ENCODE assay signal across 8 cellular contexts in the genomic region with DNA sequence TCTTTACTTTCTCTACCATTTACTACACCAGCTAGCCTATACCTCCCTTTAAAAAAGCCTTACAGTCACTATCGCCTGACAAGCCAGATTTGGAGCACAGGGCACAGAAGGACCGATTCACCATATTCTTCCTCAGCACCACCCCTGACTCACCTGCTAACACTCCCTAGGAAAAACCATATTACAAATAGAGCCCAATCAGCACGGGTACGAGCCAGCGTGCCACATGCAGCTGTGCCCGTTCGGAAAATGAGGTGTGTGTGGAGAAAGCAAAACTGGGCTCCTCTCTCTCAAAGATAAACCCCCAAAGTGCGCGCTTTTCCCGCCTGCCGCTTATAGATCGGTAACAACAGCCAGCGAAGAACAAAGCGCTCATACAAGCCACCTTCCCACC. TPM values are rescaled to one million over a fixed set of nuclear protein-coding genes. Genes with fewer than 3 reads are reported as not detected.
DNase-seq lines count a peak whose midpoint lies in the region; ATAC-seq, FAIRE-seq and TF ChIP-seq lines count a peak whose summit lies in the region.

No MANE protein-coding gene starts in this region.

- no peak for TF ChIP-seq POLR2A in GM12891 (IDR thresholded peaks at IDR 0.05; ENCODE audit: low read depth, low read length)

- H3K27ac ChIP-seq in OCI-LY7 (ENCODE audit: low read depth, low read length, poor library complexity, severe bottlenecking): peak overlapping the region; percentile 87

- peaks cover 18% of the 10 kb centered on the region for H3K36me3 Mint-ChIP-seq in natural killer cell

- DNase-seq in GM12891 (ENCODE audit: insufficient read length, low spot score): no peak
- peak; percentile 22 for DNase-seq in OCI-LY7 (ENCODE audit: low spot score)
- peak; percentile 2 for DNase-seq in effector CD4-positive, alpha-beta T cell
- DNase-seq in natural killer cell: no peak
- DNase-seq in NK-92 (lab: John Stamatoyannopoulos, UW; ENCODE audit: unreplicated experiment): no peak
- no peak for DNase-seq in NCI-H526 treated with DMSO at 0.1 percent for 48 hours (lab: John Stamatoyannopoulos, UW)
- no peak for DNase-seq in frontal cortex (ENCODE audit: low spot score in 2 of 2)

- intact Hi-C loops in OCI-LY7 (cut with micrococcal nuclease; ENCODE audit: unreplicated experiment) (loop anchor here (2.0 kb wide), 1 partner anchor 19 kb away; no protein-coding TSS in a partner anchor), natural killer cell (cut with micrococcal nuclease) (no loop called here)

- ATAC-seq in natural killer cell (no peak), HG02840 (IDR thresholded peaks at IDR 0.05; ENCODE audit: low FRiP score, unreplicated experiment) (no peak)

- H3K4me2 ChIP-seq in OCI-LY7 (ENCODE audit: low read length): peak overlapping the region; percentile 87

- H3K4me3 ChIP-seq in OCI-LY7 (ENCODE audit: low read depth, low read length, poor library complexity, severe bottlenecking): peak overlapping the region; percentile 93

- H3K4me1 Mint-ChIP-seq in natural killer cell: peaks cover 41 to 69% of the 10 kb centered on the region in 2 donors

- BruUV-seq in OCI-LY7 (replicated peaks; lab: Mats Ljungman, UMichigan): no TSS peak

- H3K4me3 Mint-ChIP-seq in natural killer cell: peak overlapping the region; percentile 87

- peak overlapping the region; percentile 94 to 98 for H3K27ac Mint-ChIP-seq in natural killer cell

- no peaks in the 10 kb centered on the region for H3K27me3 Mint-ChIP-seq in natural killer cell (ENCODE audit: low read depth in 2 of 2)

- peaks cover 50% of the 10 kb centered on the region for H4K20me1 ChIP-seq in OCI-LY7 (ENCODE audit: insufficient read depth, low read length)

- no peaks in the 10 kb centered on the region for H3K9me3 Mint-ChIP-seq in natural killer cell

- FAIRE-seq in GM12891 (lab: Jason Lieb, UNC): peak; percentile 28
- FAIRE-seq in frontal cortex (lab: Jason Lieb, UNC): no peak

- no peaks in the 10 kb centered on the region for H3K9me2 ChIP-seq in OCI-LY7 (ENCODE audit: insufficient read depth, low read length)

- peaks cover 63% of the 10 kb centered on the region for H3K36me3 ChIP-seq in OCI-LY7 (ENCODE audit: insufficient read depth, low read length)

- TF ChIP-seq CTCF in OCI-LY7 (conservative IDR thresholded peaks at IDR 0.05; ENCODE audit: low read length) (no peak), natural killer cell (IDR thresholded peaks at IDR 0.05) (no peak)

- CTCF ChIA-PET in OCI-LY7 (lab: Charles Lee; ENCODE audit: unreplicated experiment): no interaction called here

- no peak overlapping the region for H2AFZ ChIP-seq in OCI-LY7 (ENCODE audit: low read length)

- peaks cover 66% of the 10 kb centered on the region for H3K79me2 ChIP-seq in OCI-LY7 (ENCODE audit: insufficient read depth, low read depth, low read length)

- POLR2A ChIA-PET in OCI-LY7 (lab: Charles Lee): interaction anchor here (0.9 to 12.7 kb wide), 6 partner anchors 10 to 46 kb away, joined by 3 to 362 read pairs (median 15); a partner anchor contains a TSS

- H3K4me1 ChIP-seq in OCI-LY7 (ENCODE audit: insufficient read depth, low read length, poor library complexity, severe bottlenecking): peaks cover 49% of the 10 kb centered on the region

- peaks cover 8% of the 10 kb centered on the region; the same call in 1 of the 2 replicates for H3K9me3 ChIP-seq in OCI-LY7 (ENCODE audit: low read length)

TF ChIP-seq in GM12891, 5 proteins besides CTCF, POLR2A, EP300 and RAD21:
- TF ChIP-seq TAF1 (IDR thresholded peaks at IDR 0.05; ENCODE audit: low read depth, low read length): no peak
- no peak for TF ChIP-seq PAX5 (IDR thresholded peaks at IDR 0.05; ENCODE audit: insufficient read depth, low read length, severe bottlenecking)
- TF ChIP-seq POU2F2 (IDR thresholded peaks at IDR 0.05; ENCODE audit: low read depth, low read length): no peak
- TF ChIP-seq POLR2AphosphoS5 (IDR thresholded peaks at IDR 0.05; ENCODE audit: low read depth, low read length): no peak
- no peak for TF ChIP-seq SPI1 (IDR thresholded peaks at IDR 0.05; ENCODE audit: low read depth, low read length)

RNA-seq across cellular contexts. Expression of a gene that starts 1.2 kb away (rescaled TPM):
- polyA plus RNA-seq in GM12891 (2012; ENCODE audit: low read depth, missing spikeins): 63.3 TPM
- 73.5 and 80.9 TPM in 2 replicates for total RNA-seq in OCI-LY7 (2014; rRNA removed; shearing (Covaris generic))
- total RNA-seq in OCI-LY7 (2022): 167 and 188 TPM in 2 replicates
- total RNA-seq in natural killer cell: 10 to 100 TPM; 65.8 to 99.1 (median 80.9) TPM
- total RNA-seq in frontal cortex: 88.5 TPM

RNA-seq across cellular contexts. Expression of a gene that starts 47.9 kb away (rescaled TPM):
- polyA plus RNA-seq in GM12891 (2012; ENCODE audit: low read depth, missing spikeins): 38.7 TPM
- total RNA-seq in OCI-LY7 (2014; rRNA removed; shearing (Covaris generic)): 73.4 and 86.0 TPM in 2 replicates
- 70.1 and 75.3 TPM in 2 replicates for total RNA-seq in OCI-LY7 (2022)
- 100 to 1,000 TPM in 1 of 3 donors, 10 to 100 TPM in 2; 73.0 to 109 (median 80.3) TPM for total RNA-seq in natural killer cell
- 291 TPM for total RNA-seq in frontal cortex

Comparison
In these comparisons a context has a peak if more than half of its experiments do, and no peak if none do; other contexts are left out.
1. DNase-seq: peak in OCI-LY7 (single experiment) and effector CD4-positive, alpha-beta T cell (single experiment); none in GM12891 (single experiment), natural killer cell (single experiment), NK-92 (single experiment), NCI-H526 treated with DMSO at 0.1 percent for 48 hours (single experiment) and frontal cortex (0 of 2).